Comparison of ENCODE assay signal across 19 cellular contexts in genomic region chr3:464255-464654, GRCh38.
DNase-seq lines count a peak whose midpoint lies in the region; ATAC-seq and TF ChIP-seq lines count a peak whose summit lies in the region.
"Had no signal": no experiment of that assay in that cellular context is flagged by ENCODE, and none has a peak within 500 bp of the region (broad histone marks: within the 10 kb centered on the region; RNA-seq: fewer than 3 reads in every experiment).

No MANE protein-coding gene starts in this region.

- TF ChIP-seq EP300 in SK-N-SH (IDR thresholded peaks at IDR 0.05; ENCODE audit: borderline replicate concordance in 1 of 2, low read depth in 1 of 2, low read length in 1 of 2) = no peak

- H3K9me3 ChIP-seq in neural progenitor cell (ENCODE audit: low read depth) (no peaks in the 10 kb centered on the region), SK-N-SH (no peaks in the 10 kb centered on the region)
- H3K9me3 ChIP-seq: colonic mucosa, gastroesophageal sphincter, lower lobe of right lung had no signal

- H3K79me2 ChIP-seq in neural progenitor cell (ENCODE audit: low read depth) (no peaks in the 10 kb centered on the region), SK-N-SH (ENCODE audit: insufficient read depth) (no peaks in the 10 kb centered on the region)

- H3K27ac ChIP-seq in neural progenitor cell (no peak overlapping the region), SK-N-SH (ENCODE audit: low read depth in 2 of 2, low read length in 1 of 2) (no peak overlapping the region)
- H3K27ac ChIP-seq: colonic mucosa, gastroesophageal sphincter, lower lobe of right lung, WERI-Rb-1 had no signal

- no peaks in the 10 kb centered on the region for H3K36me3 ChIP-seq in neural progenitor cell
- H3K36me3 ChIP-seq in SK-N-SH (replicated peaks in 1 of 2; ENCODE audit: control insufficient read depth in 1 of 2, insufficient read depth in 2 of 2, low read length in 1 of 2) = no peaks in the 10 kb centered on the region
- H3K36me3 ChIP-seq: colonic mucosa, gastroesophageal sphincter, lower lobe of right lung, WERI-Rb-1 had no signal

- ATAC-seq in GM18907 (IDR thresholded peaks at IDR 0.05; ENCODE audit: unreplicated experiment) (peak; percentile 43), GM21723 (IDR thresholded peaks at IDR 0.05; ENCODE audit: unreplicated experiment) (peak; percentile 42), HG03175 (IDR thresholded peaks at IDR 0.05; ENCODE audit: unreplicated experiment) (peak; percentile 26)
- ATAC-seq: activated CD8-positive, alpha-beta memory T cell treated with anti-CD3 and anti-CD28 coated beads, Interleukin-2, amount 10 ng/mL, durations not matched to agents 7 days and 5 days; gastroesophageal sphincter; lower lobe of right lung; naive thymus-derived CD8-positive, alpha-beta T cell; Panc1 had no signal

- H3F3A ChIP-seq in neural progenitor cell (ENCODE audit: low read depth) = peaks cover 16% of the 10 kb centered on the region
- no peaks in the 10 kb centered on the region for H3F3A ChIP-seq in SK-N-SH (replicated peaks; ENCODE audit: insufficient read depth)

- no peak for TF ChIP-seq RAD21 in SK-N-SH (IDR thresholded peaks at IDR 0.05; ENCODE audit: low read length)

- H3K4me1 ChIP-seq in neural progenitor cell = peaks cover 26% of the 10 kb centered on the region
- H3K4me1 ChIP-seq in SK-N-SH (ENCODE audit: control insufficient read depth in 1 of 2, insufficient read depth in 2 of 2, low read depth in 1 of 2, low read length in 1 of 2) = no peaks in the 10 kb centered on the region; a peak in 1 of 4 replicates
- H3K4me1 ChIP-seq: colonic mucosa, gastroesophageal sphincter, lower lobe of right lung had no signal

- TF ChIP-seq CTCF in neural progenitor cell (IDR thresholded peaks at IDR 0.05) = no peak
- no peak for TF ChIP-seq CTCF in SK-N-SH (IDR thresholded peaks at IDR 0.05)
- TF ChIP-seq CTCF in Calu3 (IDR thresholded peaks at IDR 0.05; ENCODE audit: unreplicated experiment) = no peak

- no peak overlapping the region for H3K4me3 Mint-ChIP-seq in neural progenitor cell
- H3K4me3 Mint-ChIP-seq in Calu3 (ENCODE audit: low read depth, unreplicated experiment) = no peak overlapping the region
- H3K4me3 Mint-ChIP-seq: activated CD8-positive, alpha-beta memory T cell treated with anti-CD3 and anti-CD28 coated beads, Interleukin-2, amount 10 ng/mL, durations not matched to agents 7 days and 5 days; naive thymus-derived CD8-positive, alpha-beta T cell had no signal

- H3K27me3 Mint-ChIP-seq in neural progenitor cell (ENCODE audit: insufficient read depth, low read depth) = peaks cover 3% of the 10 kb centered on the region
- no peaks in the 10 kb centered on the region for H3K27me3 Mint-ChIP-seq in Calu3 (ENCODE audit: unreplicated experiment)
- H3K27me3 Mint-ChIP-seq: activated CD8-positive, alpha-beta memory T cell treated with anti-CD3 and anti-CD28 coated beads, Interleukin-2, amount 10 ng/mL, durations not matched to agents 7 days and 5 days had no signal

- no peaks in the 10 kb centered on the region for H3K27me3 ChIP-seq in neural progenitor cell
- H3K27me3 ChIP-seq in SK-N-SH (ENCODE audit: insufficient read depth) = no peaks in the 10 kb centered on the region
- H3K27me3 ChIP-seq: colonic mucosa, gastroesophageal sphincter had no signal

- no peak overlapping the region for H3K27ac Mint-ChIP-seq in neural progenitor cell
- no peak overlapping the region for H3K27ac Mint-ChIP-seq in Calu3 (ENCODE audit: unreplicated experiment)
- H3K27ac Mint-ChIP-seq: activated CD8-positive, alpha-beta memory T cell treated with anti-CD3 and anti-CD28 coated beads, Interleukin-2, amount 10 ng/mL, durations not matched to agents 7 days and 5 days; naive thymus-derived CD8-positive, alpha-beta T cell had no signal

- POLR2A ChIA-PET in SK-N-SH (lab: Yijun Ruan, JAX) = no interaction called here

- no peak for DNase-seq in neural progenitor cell (ENCODE audit: low spot score)
- no peak for DNase-seq in NCI-H1105 treated with DMSO at 0.1 percent for 48 hours (lab: John Stamatoyannopoulos, UW)
- DNase-seq in SK-N-SH = no peak
- no peak for DNase-seq in NCI-H1417 (lab: John Stamatoyannopoulos, UW)
- no peak for DNase-seq in Calu3
- DNase-seq: activated CD8-positive, alpha-beta memory T cell treated with anti-CD3 and anti-CD28 coated beads, Interleukin-2, amount 10 ng/mL, durations not matched to agents 7 days and 5 days; activated naive CD4-positive, alpha-beta T cell; colonic mucosa; DND-41; lower lobe of right lung; naive thymus-derived CD8-positive, alpha-beta T cell; NCI-H146; stimulated activated CD4-positive, alpha-beta T cell treated with anti-CD3 and anti-CD28 coated beads, Interleukin-15, amount 100 ng/mL, for 24 hours; WERI-Rb-1 had no signal

- no peaks in the 10 kb centered on the region for H3K36me3 Mint-ChIP-seq in neural progenitor cell
- no peaks in the 10 kb centered on the region for H3K36me3 Mint-ChIP-seq in Calu3 (ENCODE audit: insufficient read depth, unreplicated experiment)
- H3K36me3 Mint-ChIP-seq: activated CD8-positive, alpha-beta memory T cell treated with anti-CD3 and anti-CD28 coated beads, Interleukin-2, amount 10 ng/mL, durations not matched to agents 7 days and 5 days; naive thymus-derived CD8-positive, alpha-beta T cell had no signal

- H3K9me3 Mint-ChIP-seq in neural progenitor cell = peaks cover 2% of the 10 kb centered on the region
- peaks cover 5% of the 10 kb centered on the region for H3K9me3 Mint-ChIP-seq in Calu3 (ENCODE audit: low read depth, unreplicated experiment)

- H3K4me3 ChIP-seq in neural progenitor cell (no peak overlapping the region), SK-N-SH (ENCODE audit: low read depth in 2 of 2, low read length in 1 of 2) (no peak overlapping the region)
- H3K4me3 ChIP-seq: colonic mucosa, gastroesophageal sphincter, lower lobe of right lung had no signal

- WGBS in SK-N-SH (ENCODE audit: low lambda C conversion rate) = 51% methylated on average over 3 of the region's 3 CpGs

- H2AFZ ChIP-seq in neural progenitor cell (replicated peaks) (peak overlapping the region; percentile 36), SK-N-SH (ENCODE audit: low read depth) (no peak overlapping the region)

- H4K20me1 ChIP-seq in neural progenitor cell (ENCODE audit: low read depth) (no peaks in the 10 kb centered on the region), SK-N-SH (ENCODE audit: insufficient read depth) (no peaks in the 10 kb centered on the region)

- CTCF ChIA-PET in SK-N-SH (lab: Yijun Ruan, JAX) = no interaction called here
- CTCF ChIA-PET in Calu3 (lab: Charles Lee) = no interaction called here

- H3K4me1 Mint-ChIP-seq in neural progenitor cell (peaks cover 34% of the 10 kb centered on the region), Calu3 (ENCODE audit: low read depth, unreplicated experiment) (peaks cover 8% of the 10 kb centered on the region)
- H3K4me1 Mint-ChIP-seq: activated CD8-positive, alpha-beta memory T cell treated with anti-CD3 and anti-CD28 coated beads, Interleukin-2, amount 10 ng/mL, durations not matched to agents 7 days and 5 days had no signal

- H3K4me2 ChIP-seq in neural progenitor cell (no peak overlapping the region), SK-N-SH (no peak overlapping the region)

- no peaks in the 10 kb centered on the region for H3K9me2 ChIP-seq in SK-N-SH

- no TSS peak for BruUV-seq in Calu3 (replicated peaks; lab: Mats Ljungman, UMichigan)

- intact Hi-C loops in Calu3 (cut with micrococcal nuclease; ENCODE audit: unreplicated experiment) = no loop called here

- no peak overlapping the region for H3K9ac ChIP-seq in neural progenitor cell
- H3K9ac ChIP-seq in SK-N-SH = no peak overlapping the region

TF ChIP-seq in SK-N-SH, 30 proteins besides CTCF, POLR2A, EP300 and RAD21:
- TF ChIP-seq MEF2A (IDR thresholded peaks at IDR 0.05; ENCODE audit: borderline replicate concordance, low read depth) (no peak), GABPA (IDR thresholded peaks at IDR 0.05; ENCODE audit: low read depth) (no peak), TCF12 (IDR thresholded peaks at IDR 0.05) (no peak), JUND (IDR thresholded peaks at IDR 0.05) (no peak), CHD2 (IDR thresholded peaks at IDR 0.05; ENCODE audit: low read length, partially characterized antibody) (no peak), ELF1 (IDR thresholded peaks at IDR 0.05) (no peak), FOSL2 (IDR thresholded peaks at IDR 0.05; ENCODE audit: borderline replicate concordance, low read depth) (no peak), TAF1 (IDR thresholded peaks at IDR 0.05; ENCODE audit: borderline replicate concordance, low read depth, low read length) (no peak), NFIC (IDR thresholded peaks at IDR 0.05; ENCODE audit: borderline replicate concordance) (no peak), USF1 (IDR thresholded peaks at IDR 0.05; ENCODE audit: borderline replicate concordance, low read depth) (no peak), RFX5 (IDR thresholded peaks at IDR 0.05; ENCODE audit: low read length) (no peak)
TF ChIP-seq in SK-N-SH: peak in this region for 0.
